In the genomic region with DNA sequence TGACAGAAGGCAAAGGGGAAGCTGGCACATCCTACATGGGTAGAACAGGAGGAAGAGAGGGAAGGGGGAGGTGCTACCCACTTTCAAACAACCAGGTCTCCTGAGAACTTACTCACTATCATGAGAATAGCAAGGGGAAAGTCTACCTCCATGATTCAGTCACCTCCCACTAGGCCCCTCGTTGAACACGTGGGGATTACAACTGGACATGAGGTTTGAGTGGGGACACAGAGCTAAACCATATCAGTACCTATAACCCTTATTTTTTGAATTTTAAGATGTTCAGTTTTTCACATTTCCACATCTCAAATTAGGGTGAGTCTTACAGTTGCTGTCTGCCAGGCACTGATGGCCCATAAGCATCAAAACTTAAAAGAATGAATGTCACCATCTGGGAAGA, we compare ENCODE assay signal across 21 cellular contexts.
"Had no signal": no experiment of that assay in that cellular context is flagged by ENCODE, and none has a peak within 500 bp of the region (broad histone marks: within the 10 kb centered on the region; RNA-seq: fewer than 3 reads in every experiment).

No MANE protein-coding gene starts in this region.

- DNase-seq: activated B cell treated with CpG ODN at 0.5 μM for 24 hours; activated CD4-positive, alpha-beta T cell treated with anti-CD3 and anti-CD28 coated beads for 1 hour; activated CD4-positive, alpha-beta T cell treated with anti-CD3 and anti-CD28 coated beads, Interleukin-2, amount 10 ng/mL, durations not matched to agents 7 days and 5 days; activated CD8-positive, alpha-beta memory T cell treated with anti-CD3 and anti-CD28 coated beads for 24 hours; activated effector memory CD4-positive, alpha-beta T cell treated with anti-CD3 and anti-CD28 coated beads, Interleukin-2, amount 50 U/mL, for 16 hours; activated naive CD4-positive, alpha-beta T cell treated with anti-CD3 and anti-CD28 coated beads for 36 hours; activated T-cell treated with anti-CD3 and anti-CD28 coated beads, Interleukin-2, amount 50 U/mL, for 4 hours; amygdala; MG63; MV-4-11; NCI-H1092 treated with DMSO at 0.1 percent for 48 hours; NCI-H1436; NCI-H1694 treated with DMSO at 0.1 percent for 48 hours; NCI-H2029 treated with DMSO at 0.1 percent for 48 hours; NCI-H446; NCI-H524; SHP77 treated with DMSO at 0.1 percent for 48 hours; T-helper 17 cell; T-helper 9 cell had no signal

- ATAC-seq: T-helper 17 cell had no signal

- H3K36me3 ChIP-seq: MG63 had no signal

- H3K9me3 ChIP-seq: MG63 had no signal

- FAIRE-seq: astrocyte, TTC549 had no signal

- H3K27me3 ChIP-seq: MG63 had no signal

- H3K4me3 ChIP-seq: MG63 had no signal
